Comparison of ENCODE assay signal across 8 cellular contexts in genomic region chr19:46862504-46862835, GRCh38. TPM values are rescaled to one million over a fixed set of nuclear protein-coding genes. Genes with fewer than 3 reads are reported as not detected.
A peak's percentile ranks its signal among the peaks of the same experiment; 100 is the strongest.
DNase-seq lines count a peak whose midpoint lies in the region; ATAC-seq and TF ChIP-seq lines count a peak whose summit lies in the region.

No MANE protein-coding gene starts in this region.

- peaks cover 60% of the 10 kb centered on the region for H3K79me2 ChIP-seq in MM.1S (ENCODE audit: low read length)

- TF ChIP-seq CTCF in MM.1S (IDR thresholded peaks at IDR 0.05; ENCODE audit: low read length): no peak
- TF ChIP-seq CTCF in epithelial cell of esophagus (IDR thresholded peaks at IDR 0.05; ENCODE audit: insufficient read depth, low read depth, low read length, missing control alignments): no peak
- TF ChIP-seq CTCF in neutrophil (IDR thresholded peaks at IDR 0.05): no peak
- TF ChIP-seq CTCF in omental fat pad (IDR thresholded peaks at IDR 0.05): no peak

- H3K9me3 Mint-ChIP-seq in T-helper 2 cell treated with Interferon-gamma antibody and Interleukin-4, amounts not matched to agents 5 μg/mL and 100 μg/mL, for 36 hours: no peaks in the 10 kb centered on the region
- no peaks in the 10 kb centered on the region for H3K9me3 Mint-ChIP-seq in activated T-cell treated with anti-CD3 and anti-CD28 coated beads, Interleukin-2, amount 50 U/mL, for 72 hours

- H3K27ac ChIP-seq in BLaER1 (peak overlapping the region; percentile 93), MM.1S (ENCODE audit: low read length) (no peak overlapping the region), neutrophil (peak overlapping the region; percentile 55)

- H3K9ac ChIP-seq in BLaER1 (peak overlapping the region; percentile 93), MM.1S (ENCODE audit: low read length) (peak overlapping the region; percentile 47; the same call in 1 of the 2 replicates)

- H3K4me3 ChIP-seq in BLaER1 (peak overlapping the region; percentile 83), MM.1S (ENCODE audit: low read length) (peak overlapping the region; percentile 74; the same call in 1 of the 2 replicates), epithelial cell of esophagus (ENCODE audit: low read length) (peak overlapping the region; percentile 73), neutrophil (ENCODE audit: low read depth in 1 of 2, low read length in 1 of 2) (peak overlapping the region in 1 of 2 experiments; percentile 99)

- no peaks in the 10 kb centered on the region for H3K27me3 Mint-ChIP-seq in T-helper 2 cell treated with Interferon-gamma antibody and Interleukin-4, amounts not matched to agents 5 μg/mL and 100 μg/mL, for 36 hours (ENCODE audit: low read depth)
- H3K27me3 Mint-ChIP-seq in activated T-cell treated with anti-CD3 and anti-CD28 coated beads, Interleukin-2, amount 50 U/mL, for 72 hours (ENCODE audit: low read depth): no peaks in the 10 kb centered on the region

- no peak overlapping the region for H2AFZ ChIP-seq in MM.1S (ENCODE audit: low read length)

- peaks cover 23% of the 10 kb centered on the region for H3K4me1 Mint-ChIP-seq in T-helper 2 cell treated with Interferon-gamma antibody and Interleukin-4, amounts not matched to agents 5 μg/mL and 100 μg/mL, for 36 hours (ENCODE audit: low read depth)
- H3K4me1 Mint-ChIP-seq in activated T-cell treated with anti-CD3 and anti-CD28 coated beads, Interleukin-2, amount 50 U/mL, for 72 hours (ENCODE audit: low read depth): peaks cover 43% of the 10 kb centered on the region

- peak overlapping the region; percentile 97 for H3K4me2 ChIP-seq in BLaER1
- H3K4me2 ChIP-seq in MM.1S (ENCODE audit: low read depth, low read length): peak overlapping the region; percentile 91

- H3K36me3 ChIP-seq in BLaER1: peaks cover 15% of the 10 kb centered on the region
- no peaks in the 10 kb centered on the region for H3K36me3 ChIP-seq in MM.1S (replicated peaks; ENCODE audit: insufficient read depth, low read length)
- no peaks in the 10 kb centered on the region for H3K36me3 ChIP-seq in neutrophil

- no peak overlapping the region for H3K4me3 Mint-ChIP-seq in T-helper 2 cell treated with Interferon-gamma antibody and Interleukin-4, amounts not matched to agents 5 μg/mL and 100 μg/mL, for 36 hours
- H3K4me3 Mint-ChIP-seq in activated T-cell treated with anti-CD3 and anti-CD28 coated beads, Interleukin-2, amount 50 U/mL, for 72 hours: no peak overlapping the region

- no peaks in the 10 kb centered on the region for H3K9me2 ChIP-seq in MM.1S (replicated peaks; ENCODE audit: insufficient read depth, low read length)

- H3K9me3 ChIP-seq in BLaER1: no peaks in the 10 kb centered on the region
- no peaks in the 10 kb centered on the region for H3K9me3 ChIP-seq in MM.1S (replicated peaks; ENCODE audit: insufficient read depth, low read length)
- H3K9me3 ChIP-seq in neutrophil: no peaks in the 10 kb centered on the region

- H3K27me3 ChIP-seq in BLaER1 (no peaks in the 10 kb centered on the region), MM.1S (replicated peaks; ENCODE audit: insufficient read depth, low read length) (no peaks in the 10 kb centered on the region), neutrophil (no peaks in the 10 kb centered on the region)

- H4K20me1 ChIP-seq in BLaER1 (peaks cover 61% of the 10 kb centered on the region), MM.1S (ENCODE audit: insufficient read depth, low read length) (no peaks in the 10 kb centered on the region)

- H3K4me1 ChIP-seq in BLaER1: peaks cover 75% of the 10 kb centered on the region
- H3K4me1 ChIP-seq in MM.1S (ENCODE audit: low read length): peaks cover 10% of the 10 kb centered on the region
- peaks cover 24 to 25% of the 10 kb centered on the region in 2 experiments for H3K4me1 ChIP-seq in neutrophil (ENCODE audit: control insufficient read depth in 1 of 2, insufficient read depth in 1 of 2, low read depth in 1 of 2, low read length in 1 of 2)

- H3K36me3 Mint-ChIP-seq in T-helper 2 cell treated with Interferon-gamma antibody and Interleukin-4, amounts not matched to agents 5 μg/mL and 100 μg/mL, for 36 hours (ENCODE audit: low read depth): peaks cover 9% of the 10 kb centered on the region
- peaks cover 0 to 4% of the 10 kb centered on the region in 2 donors for H3K36me3 Mint-ChIP-seq in activated T-cell treated with anti-CD3 and anti-CD28 coated beads, Interleukin-2, amount 50 U/mL, for 72 hours (ENCODE audit: insufficient read depth in 2 of 2)

- DNase-seq in MM.1S: no peak
- DNase-seq in epithelial cell of esophagus (ENCODE audit: low read depth): no peak
- no peak for DNase-seq in T-helper 2 cell treated with Interferon-gamma antibody and Interleukin-4, amounts not matched to agents 5 μg/mL and 100 μg/mL, for 36 hours (ENCODE audit: low spot score)
- no peak for DNase-seq in omental fat pad (ENCODE audit: low spot score)
- DNase-seq in activated T-cell treated with anti-CD3 and anti-CD28 coated beads, Interleukin-2, amount 50 U/mL, for 72 hours: no peak

- H3K27ac Mint-ChIP-seq in T-helper 2 cell treated with Interferon-gamma antibody and Interleukin-4, amounts not matched to agents 5 μg/mL and 100 μg/mL, for 36 hours: no peak overlapping the region
- H3K27ac Mint-ChIP-seq in activated T-cell treated with anti-CD3 and anti-CD28 coated beads, Interleukin-2, amount 50 U/mL, for 72 hours: no peak overlapping the region

- H3F3A ChIP-seq in MM.1S (ENCODE audit: insufficient read depth, low read length): peaks cover 6% of the 10 kb centered on the region; the same call in 1 of the 2 replicates

- ATAC-seq in GM21515 (IDR thresholded peaks at IDR 0.05; ENCODE audit: unreplicated experiment) (no peak), omental fat pad (ENCODE audit: low FRiP score) (no peak)
- no peak for ATAC-seq in activated T-cell treated with anti-CD3 and anti-CD28 coated beads, Interleukin-2, amount 50 U/mL, for 72 hours (replicated peaks in 1 of 2)

RNA-seq across cellular contexts. Expression of gene ARHGAP35, which starts 1.7 kb away (rescaled TPM):
- 10 to 100 TPM; 30.1 to 45.2 (median 37.2) TPM for total RNA-seq in omental fat pad
- 10 to 100 TPM; 22.7 to 30.0 TPM for total RNA-seq in activated T-cell treated with anti-CD3 and anti-CD28 coated beads, Interleukin-2, amount 50 U/mL, for 72 hours

RNA-seq across cellular contexts. Expression of gene AP2S1, which starts 11.8 kb away (rescaled TPM):
- 100 to 1,000 TPM in 3 of 4 donors, 10 to 100 TPM in 1; 96.6 to 166 (median 132) TPM for total RNA-seq in omental fat pad
- total RNA-seq in activated T-cell treated with anti-CD3 and anti-CD28 coated beads, Interleukin-2, amount 50 U/mL, for 72 hours: 10 to 100 TPM; 61.7 to 64.3 TPM
